In the genomic region with DNA sequence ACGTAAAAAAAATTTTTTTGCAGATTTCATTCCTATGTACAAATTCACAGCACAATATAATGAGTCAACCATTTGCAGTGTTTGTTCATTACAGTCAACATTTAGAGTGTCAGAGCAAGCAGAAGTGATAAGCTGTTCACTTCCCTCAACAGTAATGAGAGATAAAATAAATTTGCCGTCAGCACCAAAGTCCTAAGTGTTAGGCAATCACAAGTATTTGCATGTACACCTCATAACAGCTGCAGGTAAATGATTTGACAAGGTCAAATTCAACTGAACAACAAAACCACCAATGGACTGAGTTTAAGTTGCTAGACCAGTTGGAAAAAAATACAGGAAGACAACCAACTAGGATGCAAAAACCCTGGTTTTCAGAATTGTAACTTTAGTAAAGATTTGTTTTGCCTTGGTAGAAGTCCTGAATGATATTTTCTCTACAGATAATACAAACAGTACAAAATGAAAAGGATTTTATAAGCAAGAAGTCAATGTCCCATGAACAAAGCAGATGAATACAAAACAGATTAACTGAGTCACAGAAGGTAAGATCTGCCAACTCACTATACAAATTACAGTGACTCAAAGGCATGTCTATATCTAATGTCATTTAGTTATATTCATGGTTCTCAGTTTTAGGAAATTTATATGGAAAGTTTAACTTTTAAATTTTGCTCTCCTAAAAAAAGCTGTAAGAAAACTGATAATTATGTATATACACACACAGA, we compare ENCODE assay signal across 13 cellular contexts. TPM values are rescaled to one million over a fixed set of nuclear protein-coding genes. Genes with fewer than 3 reads are reported as not detected.
DNase-seq lines count a peak whose midpoint lies in the region; ATAC-seq and FAIRE-seq lines count a peak whose summit lies in the region.
"Had no signal": no experiment of that assay in that cellular context is flagged by ENCODE, and none has a peak within 500 bp of the region (broad histone marks: within the 10 kb centered on the region; RNA-seq: fewer than 3 reads in every experiment).

No MANE protein-coding gene starts in this region.

- ATAC-seq in GM18861 (IDR thresholded peaks at IDR 0.05; ENCODE audit: unreplicated experiment): peak; percentile 36
- no peak for ATAC-seq in GM21825 (IDR thresholded peaks at IDR 0.05; ENCODE audit: unreplicated experiment)
- no peak for ATAC-seq in HG03457 (IDR thresholded peaks at IDR 0.05; ENCODE audit: unreplicated experiment)
- ATAC-seq: GM23338, natural killer cell, sciatic nerve had no signal

- DNase-seq in NCI-H2029 (lab: John Stamatoyannopoulos, UW) (peak; percentile 91), mucosa of gallbladder (ENCODE audit: low spot score) (peak; percentile 47)
- no peak for DNase-seq in activated T-cell treated with anti-CD3 and anti-CD28 coated beads, Interleukin-2, amount 50 U/mL, for 48 hours
- DNase-seq in stimulated activated CD4-positive, alpha-beta T cell treated with anti-CD3 and anti-CD28 coated beads, Interleukin-2, amount 100 ng/mL, for 24 hours: no peak
- DNase-seq: IMR-90, islet precursor cell, natural killer cell had no signal

- peak; percentile 10 for FAIRE-seq in colon (lab: Jason Lieb, UNC)

RNA-seq across cellular contexts. Expression of gene RAPGEF5, which starts 10.4 kb away (rescaled TPM):
- total RNA-seq in mucosa of gallbladder: 53.4 TPM

Comparison
In these comparisons a context has a peak if more than half of its experiments do, and no peak if none do; other contexts are left out.
1. DNase-seq: peak in NCI-H2029 (single experiment) and mucosa of gallbladder (single experiment); none in activated T-cell treated with anti-CD3 and anti-CD28 coated beads, Interleukin-2, amount 50 U/mL, for 48 hours (0 of 2) and stimulated activated CD4-positive, alpha-beta T cell treated with anti-CD3 and anti-CD28 coated beads, Interleukin-2, amount 100 ng/mL, for 24 hours (0 of 2).